In genomic region chr2:179129574-179130238, GRCh38 we compare ENCODE assay signal across 8 cellular contexts.
DNase-seq lines count a peak whose midpoint lies in the region; ATAC-seq, FAIRE-seq and TF ChIP-seq lines count a peak whose summit lies in the region.

No MANE protein-coding gene starts in this region.

- no peaks in the 10 kb centered on the region for H3K27me3 ChIP-seq in upper lobe of right lung

- no peak overlapping the region for H3K4me3 ChIP-seq in upper lobe of right lung

- ATAC-seq in GM21447 (IDR thresholded peaks at IDR 0.05; ENCODE audit: unreplicated experiment) (peak; percentile 52), upper lobe of right lung (no peak)

- H3K27ac ChIP-seq in upper lobe of right lung: no peak overlapping the region

- H3K36me3 ChIP-seq in upper lobe of right lung: peaks cover 15% of the 10 kb centered on the region

- peak; percentile 56 for TF ChIP-seq CTCF in upper lobe of right lung (IDR thresholded peaks at IDR 0.05)

- peak; percentile 15 for DNase-seq in CD1c-positive myeloid dendritic cell (ENCODE audit: extremely low spot score)
- DNase-seq in RCC 7860 (ENCODE audit: low spot score): no peak
- DNase-seq in germinal center (ENCODE audit: low spot score): peak; percentile 29
- DNase-seq in upper lobe of right lung: no peak
- DNase-seq in NCI-H2029 (lab: John Stamatoyannopoulos, UW): no peak
- no peak for DNase-seq in NK-92 treated with Interleukin-12 subunit alpha and Interleukin-12 subunit beta, amount 100 ng/mL, for 24 hours (lab: John Stamatoyannopoulos, UW)
- no peak for DNase-seq in HPDE6-E6E7 (ENCODE audit: extremely low spot score)

- no peaks in the 10 kb centered on the region for H3K4me1 ChIP-seq in upper lobe of right lung

- intact Hi-C loops in upper lobe of right lung (cut with DNase I): no loop called here

- H3K9me3 ChIP-seq in upper lobe of right lung: no peaks in the 10 kb centered on the region

- peak; percentile 54 for FAIRE-seq in RCC 7860 (lab: Jason Lieb, UNC)

Comparison
In these comparisons a context has a peak if more than half of its experiments do, and no peak if none do; other contexts are left out.
1. DNase-seq: peak in CD1c-positive myeloid dendritic cell (single experiment) and germinal center (single experiment); none in RCC 7860 (single experiment), upper lobe of right lung (single experiment), NCI-H2029 (single experiment), NK-92 treated with Interleukin-12 subunit alpha and Interleukin-12 subunit beta, amount 100 ng/mL, for 24 hours (single experiment) and HPDE6-E6E7 (single experiment).